In the genomic region with DNA sequence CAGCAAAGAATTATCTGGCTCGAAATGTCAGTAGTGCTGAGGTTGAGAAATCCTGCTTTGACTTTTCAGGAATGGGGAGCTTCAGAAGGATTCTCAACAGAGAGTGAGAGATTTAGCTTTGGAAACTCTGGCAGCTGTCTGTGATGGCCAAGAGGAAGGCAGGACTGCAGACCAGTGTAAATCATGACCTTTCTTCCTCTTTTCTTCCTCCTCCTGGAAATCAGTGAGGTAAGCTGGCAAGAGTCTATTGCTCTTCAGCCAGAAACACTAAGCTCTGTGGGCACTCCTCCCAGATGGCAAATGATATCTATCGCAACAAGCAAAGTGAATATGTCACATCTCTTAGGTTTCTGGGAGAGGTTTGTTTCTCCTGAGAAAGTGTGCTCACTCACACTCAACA, we compare ENCODE assay signal across 1 cellular context.
TF ChIP-seq lines count a peak whose summit lies in the region.

No MANE protein-coding gene starts in this region.

TF ChIP-seq in HepG2, 621 proteins besides CTCF, POLR2A, EP300 and RAD21:
- TF ChIP-seq ZNF780A (CRISPR knock-in tag; IDR thresholded peaks at IDR 0.05) (no peak), MLLT10 (CRISPR knock-in tag; IDR thresholded peaks at IDR 0.05) (no peak), ZNF496 (CRISPR knock-in tag; IDR thresholded peaks at IDR 0.05; ENCODE audit: insufficient replicate concordance) (no peak), ZNF781 (CRISPR knock-in tag; IDR thresholded peaks at IDR 0.05; ENCODE audit: borderline replicate concordance, not compliant biosample characterization) (no peak), RNF2 (conservative IDR thresholded peaks at IDR 0.05; ENCODE audit: low read depth) (no peak), FOXC1 (CRISPR knock-in tag; IDR thresholded peaks at IDR 0.05; ENCODE audit: borderline replicate concordance) (no peak), RELA (CRISPR knock-in tag; IDR thresholded peaks at IDR 0.05) (no peak), SMAD9 (CRISPR knock-in tag; IDR thresholded peaks at IDR 0.05) (no peak), YY1 (IDR thresholded peaks at IDR 0.05; ENCODE audit: insufficient read depth, insufficient replicate concordance, low read depth, low read length) (no peak), GMEB1 (CRISPR knock-in tag; IDR thresholded peaks at IDR 0.05; ENCODE audit: borderline replicate concordance) (no peak), SAP130 (CRISPR knock-in tag; IDR thresholded peaks at IDR 0.05; ENCODE audit: low read depth) (no peak), ZNF484 (CRISPR knock-in tag; IDR thresholded peaks at IDR 0.05; ENCODE audit: borderline replicate concordance, low read depth) (no peak), ZNF460 (CRISPR knock-in tag; IDR thresholded peaks at IDR 0.05; ENCODE audit: borderline replicate concordance) (no peak)
- TF ChIP-seq, protein P1, sequence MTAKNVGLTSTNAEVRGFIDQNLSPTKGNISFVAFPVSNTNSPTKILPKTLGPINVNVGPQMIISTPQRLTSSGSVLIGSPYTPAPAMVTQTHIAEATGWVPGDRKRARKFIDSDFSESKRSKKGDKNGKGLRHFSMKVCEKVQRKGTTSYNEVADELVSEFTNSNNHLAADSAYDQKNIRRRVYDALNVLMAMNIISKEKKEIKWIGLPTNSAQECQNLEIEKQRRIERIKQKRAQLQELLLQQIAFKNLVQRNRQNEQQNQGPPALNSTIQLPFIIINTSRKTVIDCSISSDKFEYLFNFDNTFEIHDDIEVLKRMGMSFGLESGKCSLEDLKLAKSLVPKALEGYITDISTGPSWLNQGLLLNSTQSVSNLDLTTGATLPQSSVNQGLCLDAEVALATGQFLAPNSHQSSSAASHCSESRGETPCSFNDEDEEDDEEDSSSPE (CRISPR knock-in tag; IDR thresholded peaks at IDR 0.05) = no peak
- TF ChIP-seq, protein P2, sequence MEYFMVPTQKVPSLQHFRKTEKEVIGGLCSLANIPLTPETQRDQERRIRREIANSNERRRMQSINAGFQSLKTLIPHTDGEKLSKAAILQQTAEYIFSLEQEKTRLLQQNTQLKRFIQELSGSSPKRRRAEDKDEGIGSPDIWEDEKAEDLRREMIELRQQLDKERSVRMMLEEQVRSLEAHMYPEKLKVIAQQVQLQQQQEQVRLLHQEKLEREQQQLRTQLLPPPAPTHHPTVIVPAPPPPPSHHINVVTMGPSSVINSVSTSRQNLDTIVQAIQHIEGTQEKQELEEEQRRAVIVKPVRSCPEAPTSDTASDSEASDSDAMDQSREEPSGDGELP (IDR thresholded peaks at IDR 0.05; ENCODE audit: borderline replicate concordance, low read depth) = no peak
- TF ChIP-seq, protein P3, sequence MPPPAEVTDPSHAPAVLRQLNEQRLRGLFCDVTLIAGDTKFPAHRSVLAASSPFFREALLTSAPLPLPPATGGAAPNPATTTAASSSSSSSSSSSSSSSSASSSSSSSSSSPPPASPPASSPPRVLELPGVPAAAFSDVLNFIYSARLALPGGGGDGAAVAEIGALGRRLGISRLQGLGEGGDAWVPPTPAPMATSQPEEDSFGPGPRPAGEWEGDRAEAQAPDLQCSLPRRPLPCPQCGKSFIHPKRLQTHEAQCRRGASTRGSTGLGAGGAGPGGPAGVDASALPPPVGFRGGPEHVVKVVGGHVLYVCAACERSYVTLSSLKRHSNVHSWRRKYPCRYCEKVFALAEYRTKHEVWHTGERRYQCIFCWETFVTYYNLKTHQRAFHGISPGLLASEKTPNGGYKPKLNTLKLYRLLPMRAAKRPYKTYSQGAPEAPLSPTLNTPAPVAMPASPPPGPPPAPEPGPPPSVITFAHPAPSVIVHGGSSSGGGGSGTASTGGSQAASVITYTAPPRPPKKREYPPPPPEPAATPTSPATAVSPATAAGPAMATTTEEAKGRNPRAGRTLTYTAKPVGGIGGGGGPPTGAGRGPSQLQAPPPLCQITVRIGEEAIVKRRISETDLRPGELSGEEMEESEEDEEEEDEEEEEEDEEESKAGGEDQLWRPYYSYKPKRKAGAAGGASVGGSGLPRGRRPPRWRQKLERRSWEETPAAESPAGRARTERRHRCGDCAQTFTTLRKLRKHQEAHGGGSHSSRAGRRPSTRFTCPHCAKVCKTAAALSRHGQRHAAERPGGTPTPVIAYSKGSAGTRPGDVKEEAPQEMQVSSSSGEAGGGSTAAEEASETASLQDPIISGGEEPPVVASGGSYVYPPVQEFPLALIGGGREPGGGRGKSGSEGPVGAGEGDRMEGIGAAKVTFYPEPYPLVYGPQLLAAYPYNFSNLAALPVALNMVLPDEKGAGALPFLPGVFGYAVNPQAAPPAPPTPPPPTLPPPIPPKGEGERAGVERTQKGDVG (CRISPR knock-in tag; IDR thresholded peaks at IDR 0.05; ENCODE audit: borderline replicate concordance) = no peak
TF ChIP-seq in HepG2: peak in this region for 0.
